ENCODE assay signal across 12 cellular contexts in the genomic region with DNA sequence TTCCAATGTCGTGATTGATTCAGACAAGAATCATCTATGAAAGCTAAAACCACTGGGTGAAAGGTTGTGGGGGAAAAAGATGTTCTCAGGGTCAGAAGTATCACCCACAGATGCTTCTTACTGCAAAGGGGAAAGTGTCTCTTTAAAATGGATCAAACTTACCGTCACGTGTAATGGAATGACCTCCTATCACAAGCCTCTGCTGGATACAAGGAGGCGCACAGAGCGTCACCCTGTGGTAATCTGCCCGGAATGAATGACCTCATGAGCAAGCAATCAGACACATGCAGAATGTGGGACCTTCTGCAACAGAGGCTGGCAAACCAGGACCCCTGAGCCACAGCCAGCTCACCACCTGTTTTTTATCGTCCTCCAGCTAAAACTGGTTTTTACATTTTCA. TPM values are rescaled to one million over a fixed set of nuclear protein-coding genes. Genes with fewer than 3 reads are reported as not detected.
DNase-seq lines count a peak whose midpoint lies in the region; ATAC-seq and TF ChIP-seq lines count a peak whose summit lies in the region.
"Had no signal": no experiment of that assay in that cellular context is flagged by ENCODE, and none has a peak within 500 bp of the region (broad histone marks: within the 10 kb centered on the region; RNA-seq: fewer than 3 reads in every experiment).

No MANE protein-coding gene starts in this region.

- POLR2A ChIA-PET in HEK293 (lab: Yijun Ruan, JAX): no interaction called here
- POLR2A ChIA-PET in activated CD4-positive, alpha-beta memory T cell treated with anti-CD3 and anti-CD28 coated beads for 36 hours (lab: Charles Lee): no interaction called here

- H3K4me3 Mint-ChIP-seq in activated CD4-positive, alpha-beta memory T cell treated with anti-CD3 and anti-CD28 coated beads for 36 hours: no peak overlapping the region
- H3K4me3 Mint-ChIP-seq: activated naive CD4-positive, alpha-beta T cell treated with anti-CD3 and anti-CD28 coated beads, Interleukin-2, amount 50 U/mL, for 24 hours had no signal

- peaks cover 1% of the 10 kb centered on the region for H3K27me3 Mint-ChIP-seq in activated CD4-positive, alpha-beta memory T cell treated with anti-CD3 and anti-CD28 coated beads for 36 hours

- H3K9me3 Mint-ChIP-seq in activated CD4-positive, alpha-beta memory T cell treated with anti-CD3 and anti-CD28 coated beads for 36 hours: no peaks in the 10 kb centered on the region
- H3K9me3 Mint-ChIP-seq: activated naive CD4-positive, alpha-beta T cell treated with anti-CD3 and anti-CD28 coated beads, Interleukin-2, amount 50 U/mL, for 24 hours had no signal

- TF ChIP-seq CTCF in HEK293 (tag by site-specific recombination; IDR thresholded peaks at IDR 0.05) (no peak), gastroesophageal sphincter (IDR thresholded peaks at IDR 0.05) (no peak)

- TF ChIP-seq POLR2A in gastroesophageal sphincter (IDR thresholded peaks at IDR 0.05): no peak

- no peaks in the 10 kb centered on the region for H3K4me1 Mint-ChIP-seq in activated CD4-positive, alpha-beta memory T cell treated with anti-CD3 and anti-CD28 coated beads for 36 hours (ENCODE audit: low read depth)
- H3K4me1 Mint-ChIP-seq: activated naive CD4-positive, alpha-beta T cell treated with anti-CD3 and anti-CD28 coated beads, Interleukin-2, amount 50 U/mL, for 24 hours had no signal

- TF ChIP-seq EP300 in gastroesophageal sphincter (IDR thresholded peaks at IDR 0.05): no peak

- H3K36me3 ChIP-seq in HEK293 (ENCODE audit: control insufficient read depth in 2 of 2, insufficient read depth in 1 of 2, low read length in 2 of 2) (peaks cover 0 to 7% of the 10 kb centered on the region in 2 experiments; a peak in 1 of 3 replicates), gastroesophageal sphincter (no peaks in the 10 kb centered on the region)

- WGBS in gastroesophageal sphincter (ENCODE audit: low coverage in 1 of 2), 2 donors: 25 to 35% methylated on average over 6 to 7 of the region's 7 CpGs

- H3K36me3 Mint-ChIP-seq in activated CD4-positive, alpha-beta memory T cell treated with anti-CD3 and anti-CD28 coated beads for 36 hours: no peaks in the 10 kb centered on the region
- H3K36me3 Mint-ChIP-seq: activated naive CD4-positive, alpha-beta T cell treated with anti-CD3 and anti-CD28 coated beads, Interleukin-2, amount 50 U/mL, for 24 hours had no signal

- H3K9me3 ChIP-seq in HEK293 (ENCODE audit: control insufficient read depth, insufficient read depth, low read depth, low read length) (no peaks in the 10 kb centered on the region), gastroesophageal sphincter (no peaks in the 10 kb centered on the region)

- peak; percentile 96 for ATAC-seq in SK-N-SH treated with all-trans-retinoic acid at 6 μM for 48 hours
- ATAC-seq in gastroesophageal sphincter: peak; percentile 96
- ATAC-seq: left colon had no signal

- intact Hi-C loops in activated CD4-positive, alpha-beta memory T cell treated with anti-CD3 and anti-CD28 coated beads for 36 hours (cut with micrococcal nuclease): no loop called here

- peak; percentile 39 for DNase-seq in stromal cell of bone marrow (ENCODE audit: low read depth)
- no peak for DNase-seq in activated CD4-positive, alpha-beta memory T cell treated with anti-CD3 and anti-CD28 coated beads for 36 hours
- DNase-seq in stimulated activated CD4-positive, alpha-beta T cell treated with anti-CD3 and anti-CD28 coated beads, Interleukin-4, amount 100 ng/mL, for 1 hour: no peak
- DNase-seq in T1000 (lab: John Stamatoyannopoulos, UW): no peak
- DNase-seq in putamen (ENCODE audit: low spot score): no peak
- DNase-seq: NCI-H1694 treated with DMSO at 0.1 percent for 48 hours had no signal

- no peaks in the 10 kb centered on the region for H3K27me3 ChIP-seq in gastroesophageal sphincter

- H3K4me1 ChIP-seq in HEK293 (ENCODE audit: control insufficient read depth, insufficient read depth, low read length): no peaks in the 10 kb centered on the region
- H3K4me1 ChIP-seq in gastroesophageal sphincter: peaks cover 0 to 9% (median 0%) of the 10 kb centered on the region in 3 donors

- H3K27ac Mint-ChIP-seq in activated CD4-positive, alpha-beta memory T cell treated with anti-CD3 and anti-CD28 coated beads for 36 hours: no peak overlapping the region
- H3K27ac Mint-ChIP-seq: activated naive CD4-positive, alpha-beta T cell treated with anti-CD3 and anti-CD28 coated beads, Interleukin-2, amount 50 U/mL, for 24 hours had no signal

- no peak overlapping the region for H3K4me3 ChIP-seq in HEK293 (ENCODE audit: low read depth, low read length)
- H3K4me3 ChIP-seq in gastroesophageal sphincter: no peak overlapping the region

- CTCF ChIA-PET in HEK293 (lab: Yijun Ruan, JAX): interaction anchor here (0.7 kb wide), 1 partner anchor 181 kb away, joined by 3 read pairs; no protein-coding TSS in a partner anchor
- CTCF ChIA-PET in activated CD4-positive, alpha-beta memory T cell treated with anti-CD3 and anti-CD28 coated beads for 36 hours (lab: Charles Lee): interaction anchor here (1.1 to 1.6 kb wide), 2 partner anchors 82 to 223 kb away, joined by 3 read pairs; no protein-coding TSS in a partner anchor

- H3K27ac ChIP-seq in HEK293 (ENCODE audit: extremely low read depth, low read depth, low read length): no peak overlapping the region
- H3K27ac ChIP-seq in gastroesophageal sphincter: no peak overlapping the region

TF ChIP-seq in HEK293, 187 proteins besides CTCF, POLR2A, EP300 and RAD21:
- TF ChIP-seq ZNF76 (tag by site-specific recombination; IDR thresholded peaks at IDR 0.05; ENCODE audit: borderline replicate concordance, low read depth): no peak
- TF ChIP-seq ZSCAN16 (tag by site-specific recombination; IDR thresholded peaks at IDR 0.05): no peak
- TF ChIP-seq ATF2 (tag by site-specific recombination; IDR thresholded peaks at IDR 0.05; ENCODE audit: low read depth): peak; percentile 71
- peak; percentile 12; the same call in 1 of the 2 replicates for TF ChIP-seq ZNF654 (tag by site-specific recombination; IDR thresholded peaks at IDR 0.05; ENCODE audit: low read depth)
- no peak for TF ChIP-seq ZNF23 (tag by site-specific recombination; IDR thresholded peaks at IDR 0.05; ENCODE audit: borderline replicate concordance)
- TF ChIP-seq ZNF121 (tag by site-specific recombination; IDR thresholded peaks at IDR 0.05): no peak
- no peak for TF ChIP-seq ZNF785 (tag by site-specific recombination; IDR thresholded peaks at IDR 0.05)
- TF ChIP-seq GLI2 (tag by site-specific recombination; IDR thresholded peaks at IDR 0.05; ENCODE audit: borderline replicate concordance, low read depth): no peak
- TF ChIP-seq ZBTB21 (tag by site-specific recombination; IDR thresholded peaks at IDR 0.05): 0 out of 2 replicates have a peak, but pooled peaks have one; percentile 21
- no peak for TF ChIP-seq ZNF274 (IDR thresholded peaks at IDR 0.05; ENCODE audit: low read length)
- TF ChIP-seq ZNF274 (tag by site-specific recombination; IDR thresholded peaks at IDR 0.05; ENCODE audit: borderline replicate concordance): no peak

TF ChIP-seq in SK-N-SH treated with all-trans-retinoic acid at 6 μM for 48 hours, 23 proteins besides CTCF, POLR2A, EP300 and RAD21:
- TF ChIP-seq TOX (CRISPR knock-in tag; IDR thresholded peaks at IDR 0.05; ENCODE audit: borderline replicate concordance) (no peak), PPARA (CRISPR knock-in tag; IDR thresholded peaks at IDR 0.05; ENCODE audit: borderline replicate concordance) (no peak), ZNF70 (CRISPR knock-in tag; IDR thresholded peaks at IDR 0.05) (no peak), ISL1 (CRISPR knock-in tag; IDR thresholded peaks at IDR 0.05) (0 out of 2 replicates have a peak, but pooled peaks have one; percentile 12), ZFP3 (CRISPR knock-in tag; IDR thresholded peaks at IDR 0.05) (no peak)
- TF ChIP-seq, protein P1, sequence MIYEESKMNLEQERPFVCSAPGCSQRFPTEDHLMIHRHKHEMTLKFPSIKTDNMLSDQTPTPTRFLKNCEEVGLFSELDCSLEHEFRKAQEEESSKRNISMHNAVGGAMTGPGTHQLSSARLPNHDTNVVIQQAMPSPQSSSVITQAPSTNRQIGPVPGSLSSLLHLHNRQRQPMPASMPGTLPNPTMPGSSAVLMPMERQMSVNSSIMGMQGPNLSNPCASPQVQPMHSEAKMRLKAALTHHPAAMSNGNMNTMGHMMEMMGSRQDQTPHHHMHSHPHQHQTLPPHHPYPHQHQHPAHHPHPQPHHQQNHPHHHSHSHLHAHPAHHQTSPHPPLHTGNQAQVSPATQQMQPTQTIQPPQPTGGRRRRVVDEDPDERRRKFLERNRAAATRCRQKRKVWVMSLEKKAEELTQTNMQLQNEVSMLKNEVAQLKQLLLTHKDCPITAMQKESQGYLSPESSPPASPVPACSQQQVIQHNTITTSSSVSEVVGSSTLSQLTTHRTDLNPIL (CRISPR knock-in tag; IDR thresholded peaks at IDR 0.05; ENCODE audit: low read depth): peak; percentile 44; the same call in 1 of the 2 replicates

RNA-seq across cellular contexts. Expression of gene WIPF3, which starts 33.0 kb away (rescaled TPM):
- total RNA-seq in gastroesophageal sphincter: 1 to 10 TPM; 3.7 to 6.8 (median 5.5) TPM
- not detected for total RNA-seq in activated CD4-positive, alpha-beta memory T cell treated with anti-CD3 and anti-CD28 coated beads for 36 hours
- total RNA-seq: G401 had no signal

Comparison
In these comparisons a context has a peak if more than half of its experiments do, and no peak if none do; other contexts are left out.
1. RNA of gene WIPF3, which starts 33.0 kb away (total RNA-seq): 3.7 to 6.8 TPM in gastroesophageal sphincter; not detected in activated CD4-positive, alpha-beta memory T cell treated with anti-CD3 and anti-CD28 coated beads for 36 hours; every median in the first group is over 4 times any median in the second.